In genomic region chr1:175494950-175495349, GRCh38 we compare ENCODE assay signal across 20 cellular contexts.
"Had no signal": no experiment of that assay in that cellular context is flagged by ENCODE, and none has a peak within 500 bp of the region (broad histone marks: within the 10 kb centered on the region; RNA-seq: fewer than 3 reads in every experiment).

No MANE protein-coding gene starts in this region.

- H3K9me3 ChIP-seq: esophagus squamous epithelium, left lung, ovary, right lobe of liver, thoracic aorta, upper lobe of left lung had no signal

- H3K36me3 Mint-ChIP-seq: naive thymus-derived CD8-positive, alpha-beta T cell; stimulated activated naive B cell treated with anti-CD40 and anti-IgM and Interleukin-4, amounts not matched to agents 10 μg/mL and 1 μg/mL and 100 μg/mL, for 72 hours had no signal

- ATAC-seq: effector memory CD8-positive, alpha-beta T cell; left lung; naive thymus-derived CD8-positive, alpha-beta T cell; right lobe of liver; stimulated activated naive B cell treated with anti-CD40 and anti-IgM and Interleukin-4, amounts not matched to agents 10 μg/mL and 1 μg/mL and 100 μg/mL, for 72 hours had no signal

- H3K4me1 ChIP-seq: esophagus squamous epithelium, left lung, right lobe of liver, tibial nerve, upper lobe of left lung had no signal

- H3K36me3 ChIP-seq: esophagus squamous epithelium, left lung, ovary, right lobe of liver, thoracic aorta, tibial nerve, upper lobe of left lung had no signal

- H3K27me3 Mint-ChIP-seq: stimulated activated naive B cell treated with anti-CD40 and anti-IgM and Interleukin-4, amounts not matched to agents 10 μg/mL and 1 μg/mL and 100 μg/mL, for 72 hours had no signal

- DNase-seq: dermis blood vessel endothelial cell; effector memory CD8-positive, alpha-beta T cell; erythroblast; esophagus squamous epithelium; left cardiac atrium; left lung; naive thymus-derived CD8-positive, alpha-beta T cell; nephron progenitor cell; occipital lobe; ovary; right lobe of liver; small intestine; stimulated activated CD4-positive, alpha-beta T cell treated with anti-CD3 and anti-CD28 coated beads, Interleukin-15, amount 100 ng/mL, for 24 hours; stimulated activated CD4-positive, alpha-beta T cell treated with anti-CD3 and anti-CD28 coated beads, Interleukin-2, amount 100 ng/mL, for 48 hours; stimulated activated naive B cell treated with anti-CD40 and anti-IgM and Interleukin-4, amounts not matched to agents 10 μg/mL and 1 μg/mL and 100 μg/mL, for 72 hours; upper lobe of left lung had no signal

- H3K27ac ChIP-seq: coronary artery, esophagus squamous epithelium, left lung, ovary, right lobe of liver, thoracic aorta, tibial nerve, upper lobe of left lung had no signal

- H3K4me3 Mint-ChIP-seq: effector memory CD8-positive, alpha-beta T cell; naive thymus-derived CD8-positive, alpha-beta T cell; nephron progenitor cell; stimulated activated naive B cell treated with anti-CD40 and anti-IgM and Interleukin-4, amounts not matched to agents 10 μg/mL and 1 μg/mL and 100 μg/mL, for 72 hours; stimulated activated naive CD8-positive, alpha-beta T cell treated with anti-CD3 and anti-CD28 coated beads, Interleukin-15, Interleukin-2, amounts not matched to agents 100 ng/mL and 50 ng/mL, for 24 hours had no signal

- H3K9me3 Mint-ChIP-seq: effector memory CD8-positive, alpha-beta T cell; naive thymus-derived CD8-positive, alpha-beta T cell; stimulated activated naive B cell treated with anti-CD40 and anti-IgM and Interleukin-4, amounts not matched to agents 10 μg/mL and 1 μg/mL and 100 μg/mL, for 72 hours; stimulated activated naive CD8-positive, alpha-beta T cell treated with anti-CD3 and anti-CD28 coated beads, Interleukin-15, Interleukin-2, amounts not matched to agents 100 ng/mL and 50 ng/mL, for 24 hours had no signal

- H3K4me3 ChIP-seq: coronary artery, esophagus squamous epithelium, left lung, ovary, right lobe of liver, thoracic aorta, tibial nerve, upper lobe of left lung had no signal

- H3K27ac Mint-ChIP-seq: effector memory CD8-positive, alpha-beta T cell; naive thymus-derived CD8-positive, alpha-beta T cell; nephron progenitor cell; stimulated activated naive B cell treated with anti-CD40 and anti-IgM and Interleukin-4, amounts not matched to agents 10 μg/mL and 1 μg/mL and 100 μg/mL, for 72 hours; stimulated activated naive CD8-positive, alpha-beta T cell treated with anti-CD3 and anti-CD28 coated beads, Interleukin-15, Interleukin-2, amounts not matched to agents 100 ng/mL and 50 ng/mL, for 24 hours had no signal

- H3K27me3 ChIP-seq: ovary, right lobe of liver, tibial nerve, upper lobe of left lung had no signal
